10 cellular contexts compared by ENCODE assay signal in the genomic region with DNA sequence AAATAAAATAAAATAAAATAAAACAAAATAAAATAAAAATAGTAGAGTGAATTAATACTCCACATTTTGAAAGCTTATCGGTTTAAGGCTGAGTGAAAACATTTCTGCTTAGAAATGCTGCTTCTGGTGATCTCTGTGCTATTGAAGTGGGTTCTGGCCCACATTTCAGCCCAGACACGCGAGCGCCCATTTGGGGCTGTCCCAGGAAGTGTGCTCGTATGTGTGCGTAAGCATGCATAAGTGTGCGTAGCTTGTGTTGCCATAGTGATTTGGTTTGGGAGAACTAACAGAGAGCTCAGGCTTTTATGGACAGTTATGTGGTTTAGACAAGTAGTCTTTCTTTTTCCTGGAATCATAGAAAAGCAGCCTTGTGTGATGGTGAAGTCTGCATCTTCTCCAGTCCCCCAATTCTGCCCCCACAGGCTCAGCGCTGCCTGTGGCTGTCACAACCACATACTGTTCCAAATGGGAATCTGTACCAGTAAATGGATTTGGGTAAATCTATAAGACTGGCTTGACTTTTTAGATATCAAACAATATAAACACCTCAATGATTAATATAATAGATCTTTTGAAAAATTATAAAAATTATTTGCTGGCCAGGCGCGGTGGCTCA. TPM values are rescaled to one million over a fixed set of nuclear protein-coding genes. Genes with fewer than 3 reads are reported as not detected.
A peak's percentile ranks its signal among the peaks of the same experiment; 100 is the strongest.
DNase-seq lines count a peak whose midpoint lies in the region; ATAC-seq and TF ChIP-seq lines count a peak whose summit lies in the region.
"Had no signal": no experiment of that assay in that cellular context is flagged by ENCODE, and none has a peak within 500 bp of the region (broad histone marks: within the 10 kb centered on the region; RNA-seq: fewer than 3 reads in every experiment).

No MANE protein-coding gene starts in this region.

- no peaks in the 10 kb centered on the region for H3K4me1 ChIP-seq in sigmoid colon

- no peak for TF ChIP-seq EP300 in sigmoid colon (IDR thresholded peaks at IDR 0.05)

- H3K36me3 ChIP-seq in sigmoid colon: no peaks in the 10 kb centered on the region

- 54 to 78% methylated on average over 10 of the region's 10 CpGs for WGBS in sigmoid colon, 2 donors

- H3K27ac ChIP-seq in sigmoid colon: no peak overlapping the region

- H3K9me3 ChIP-seq in sigmoid colon: no peaks in the 10 kb centered on the region

- DNase-seq in DMS79 treated with DMSO at 0.1 percent for 48 hours (lab: John Stamatoyannopoulos, UW): peak; percentile 64
- peak; percentile 50 for DNase-seq in activated T-cell treated with anti-CD3 and anti-CD28 coated beads for 4 hours
- DNase-seq in posterior vena cava (ENCODE audit: low spot score): peak; percentile 46
- DNase-seq in DMS153 treated with DMSO at 0.1 percent for 48 hours (lab: John Stamatoyannopoulos, UW; ENCODE audit: unreplicated experiment): no peak
- no peak for DNase-seq in sigmoid colon
- no peak for DNase-seq in kidney glomerular epithelial cell (lab: John Stamatoyannopoulos, UW)
- DNase-seq: NCI-H69 had no signal

- TF ChIP-seq POLR2A in sigmoid colon (IDR thresholded peaks at IDR 0.05): no peak

- no peaks in the 10 kb centered on the region for H3K27me3 ChIP-seq in sigmoid colon

- no peak for TF ChIP-seq CTCF in sigmoid colon (IDR thresholded peaks at IDR 0.05)

- no peak overlapping the region for H3K4me3 ChIP-seq in sigmoid colon
- H3K4me3 ChIP-seq: skin epidermis had no signal

- intact Hi-C loops in posterior vena cava (cut with DNase I): no loop called here
- intact Hi-C loops in sigmoid colon (cut with DNase I): no loop called here

- ATAC-seq in HG03354 (IDR thresholded peaks at IDR 0.05; ENCODE audit: poor library complexity, severe bottlenecking, unreplicated experiment) (peak; percentile 61), GM21528 (IDR thresholded peaks at IDR 0.05; ENCODE audit: low FRiP score, unreplicated experiment) (no peak)

RNA-seq across cellular contexts. Expression of a gene that starts 29.8 kb away (rescaled TPM):
- 10 to 100 TPM; 27.7 to 42.5 TPM for total RNA-seq in posterior vena cava
- 10 to 100 TPM; 31.4 to 40.3 (median 38.5) TPM for total RNA-seq in sigmoid colon
- 10 to 100 TPM in 1 of 3 donors, 1 to 10 TPM in 2; 4.2 to 10.7 (median 6.0) TPM for polyA plus RNA-seq in sigmoid colon

Comparison
In these comparisons a context has a peak if more than half of its experiments do, and no peak if none do; other contexts are left out.
1. DNase-seq: peak in DMS79 treated with DMSO at 0.1 percent for 48 hours (single experiment), activated T-cell treated with anti-CD3 and anti-CD28 coated beads for 4 hours (single experiment) and posterior vena cava (single experiment); none in DMS153 treated with DMSO at 0.1 percent for 48 hours (single experiment), sigmoid colon (single experiment) and kidney glomerular epithelial cell (single experiment).